In genomic region chr17:4554997-4555799, GRCh38 we compare ENCODE assay signal across 8 cellular contexts. TPM values are rescaled to one million over a fixed set of nuclear protein-coding genes. Genes with fewer than 3 reads are reported as not detected.
DNase-seq lines count a peak whose midpoint lies in the region; ATAC-seq and TF ChIP-seq lines count a peak whose summit lies in the region.

A gene with protein sequence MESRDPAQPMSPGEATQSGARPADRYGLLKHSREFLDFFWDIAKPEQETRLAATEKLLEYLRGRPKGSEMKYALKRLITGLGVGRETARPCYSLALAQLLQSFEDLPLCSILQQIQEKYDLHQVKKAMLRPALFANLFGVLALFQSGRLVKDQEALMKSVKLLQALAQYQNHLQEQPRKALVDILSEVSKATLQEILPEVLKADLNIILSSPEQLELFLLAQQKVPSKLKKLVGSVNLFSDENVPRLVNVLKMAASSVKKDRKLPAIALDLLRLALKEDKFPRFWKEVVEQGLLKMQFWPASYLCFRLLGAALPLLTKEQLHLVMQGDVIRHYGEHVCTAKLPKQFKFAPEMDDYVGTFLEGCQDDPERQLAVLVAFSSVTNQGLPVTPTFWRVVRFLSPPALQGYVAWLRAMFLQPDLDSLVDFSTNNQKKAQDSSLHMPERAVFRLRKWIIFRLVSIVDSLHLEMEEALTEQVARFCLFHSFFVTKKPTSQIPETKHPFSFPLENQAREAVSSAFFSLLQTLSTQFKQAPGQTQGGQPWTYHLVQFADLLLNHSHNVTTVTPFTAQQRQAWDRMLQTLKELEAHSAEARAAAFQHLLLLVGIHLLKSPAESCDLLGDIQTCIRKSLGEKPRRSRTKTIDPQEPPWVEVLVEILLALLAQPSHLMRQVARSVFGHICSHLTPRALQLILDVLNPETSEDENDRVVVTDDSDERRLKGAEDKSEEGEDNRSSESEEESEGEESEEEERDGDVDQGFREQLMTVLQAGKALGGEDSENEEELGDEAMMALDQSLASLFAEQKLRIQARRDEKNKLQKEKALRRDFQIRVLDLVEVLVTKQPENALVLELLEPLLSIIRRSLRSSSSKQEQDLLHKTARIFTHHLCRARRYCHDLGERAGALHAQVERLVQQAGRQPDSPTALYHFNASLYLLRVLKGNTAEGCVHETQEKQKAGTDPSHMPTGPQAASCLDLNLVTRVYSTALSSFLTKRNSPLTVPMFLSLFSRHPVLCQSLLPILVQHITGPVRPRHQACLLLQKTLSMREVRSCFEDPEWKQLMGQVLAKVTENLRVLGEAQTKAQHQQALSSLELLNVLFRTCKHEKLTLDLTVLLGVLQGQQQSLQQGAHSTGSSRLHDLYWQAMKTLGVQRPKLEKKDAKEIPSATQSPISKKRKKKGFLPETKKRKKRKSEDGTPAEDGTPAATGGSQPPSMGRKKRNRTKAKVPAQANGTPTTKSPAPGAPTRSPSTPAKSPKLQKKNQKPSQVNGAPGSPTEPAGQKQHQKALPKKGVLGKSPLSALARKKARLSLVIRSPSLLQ (N-terminal part only) (minus strand): TSS chr17:4555384. CDS start chr17:4555324, 60 bp downstream.

- H3K4me3 Mint-ChIP-seq in activated B cell treated with CpG ODN at 0.5 μM for 24 hours: peak within 1 kb of the TSS; percentile 96

- POLR2A ChIA-PET in activated B cell treated with CpG ODN at 0.5 μM for 24 hours (lab: Charles Lee): interaction anchor here (0.6 to 2.3 kb wide), 10 partner anchors 8 to 490 kb away, joined by 3 to 13 read pairs (median 4); partner anchors contain the start of genes CYB5D2 and ZZEF1

- H3K9me3 Mint-ChIP-seq in activated B cell treated with CpG ODN at 0.5 μM for 24 hours: no peaks in the 10 kb centered on the region

- H3K27me3 Mint-ChIP-seq in activated B cell treated with CpG ODN at 0.5 μM for 24 hours: no peaks in the 10 kb centered on the region

- peaks cover 11 to 43% (median 27%) of the 10 kb centered on the region in 6 donors for H3K4me1 ChIP-seq in spleen

- H3K9me3 ChIP-seq in spleen: no peaks in the 10 kb centered on the region

- ATAC-seq in GM18907 (IDR thresholded peaks at IDR 0.05; ENCODE audit: unreplicated experiment) (peak; percentile 72), HG03175 (IDR thresholded peaks at IDR 0.05; ENCODE audit: unreplicated experiment) (peak; percentile 86), activated B cell treated with CpG ODN at 0.5 μM for 24 hours (ENCODE audit: low read depth) (peak; percentile 95)

- peak within 1 kb of the TSS; percentile 98 for H3K27ac Mint-ChIP-seq in activated B cell treated with CpG ODN at 0.5 μM for 24 hours

- peak within 1 kb of the TSS; percentile 72 to 100 (median 96) for H3K4me3 ChIP-seq in spleen

- intact Hi-C loops in activated B cell treated with CpG ODN at 0.5 μM for 24 hours (cut with micrococcal nuclease): loop anchor here (1.0 to 5.0 kb wide), 5 partner anchors 10 to 442 kb away; partner anchors contain the start of genes ARRB2, INCA1, KIF1C and MED11
- intact Hi-C loops in spleen (cut with DNase I; ENCODE audit: low total_unique reads): no loop called here

- H3K36me3 Mint-ChIP-seq in activated B cell treated with CpG ODN at 0.5 μM for 24 hours (ENCODE audit: low read depth): peaks cover 39% of the 10 kb centered on the region

- 0 to 1% (median 0%) methylated on average over 42 to 69 of the region's 69 CpGs for WGBS in spleen, 5 donors

- CTCF ChIA-PET in activated B cell treated with CpG ODN at 0.5 μM for 24 hours (lab: Charles Lee): interaction anchor here (1.7 to 2.6 kb wide), 2 partner anchors 10 to 12 kb away, joined by 6 to 9 read pairs; no protein-coding TSS in a partner anchor

- no peak for TF ChIP-seq POLR2A in spleen (IDR thresholded peaks at IDR 0.05)

- H3K4me1 Mint-ChIP-seq in activated B cell treated with CpG ODN at 0.5 μM for 24 hours: peaks cover 28% of the 10 kb centered on the region

- H3K27me3 ChIP-seq in spleen (replicated peaks in 1 of 7): no peaks in the 10 kb centered on the region

- TF ChIP-seq CTCF in activated B cell treated with CpG ODN at 0.5 μM for 24 hours (IDR thresholded peaks at IDR 0.05): no peak
- TF ChIP-seq CTCF in spleen (IDR thresholded peaks at IDR 0.05 in 8 of 11, conservative IDR thresholded peaks at IDR 0.05 in 3 of 11): peak in 7 of 11 experiments; percentile 11 to 51 (median 48)

- peak; percentile 100 for DNase-seq in AG08396 (ENCODE audit: low spot score)
- DNase-seq in NCI-H345 (lab: John Stamatoyannopoulos, UW): peak; percentile 92
- DNase-seq in activated B cell treated with CpG ODN at 0.5 μM for 24 hours: peak; percentile 94
- peak; percentile 50 to 97 (median 91) for DNase-seq in caudate nucleus (lab: John Stamatoyannopoulos, UW)
- peak; percentile 93 for DNase-seq in inferior parietal cortex (ENCODE audit: extremely low spot score)
- peak; percentile 100 for DNase-seq in spleen

- H3K36me3 ChIP-seq in spleen: peaks cover 3 to 39% (median 35%) of the 10 kb centered on the region in 6 donors

- peak within 1 kb of the TSS; percentile 85 for H3K27ac ChIP-seq in caudate nucleus (ENCODE audit: low read depth, low read length)
- peak within 1 kb of the TSS; percentile 71 to 95 (median 90) for H3K27ac ChIP-seq in spleen

RNA-seq across cellular contexts. Expression of the gene that starts here (rescaled TPM):
- total RNA-seq in activated B cell treated with CpG ODN at 0.5 μM for 24 hours: 90.3 and 108 TPM in 2 replicates
- total RNA-seq in spleen: 10 to 100 TPM; 37.1 to 71.2 (median 54.4) TPM
- 10 to 100 TPM; 24.7 to 48.6 (median 35.5) TPM for polyA plus RNA-seq in spleen

Comparison
In these comparisons a context has a peak if more than half of its experiments do, and no peak if none do; other contexts are left out.
1. Peak in every context shown above with its lines: DNase-seq, ATAC-seq, H3K4me3 ChIP-seq and H3K27ac ChIP-seq.